ENCODE assay signal across 22 cellular contexts in genomic region chr6:123016431-123017110, GRCh38. TPM values are rescaled to one million over a fixed set of nuclear protein-coding genes. Genes with fewer than 3 reads are reported as not detected.
DNase-seq lines count a peak whose midpoint lies in the region; ATAC-seq and TF ChIP-seq lines count a peak whose summit lies in the region.
"Had no signal": no experiment of that assay in that cellular context is flagged by ENCODE, and none has a peak within 500 bp of the region (broad histone marks: within the 10 kb centered on the region; RNA-seq: fewer than 3 reads in every experiment).

No MANE protein-coding gene starts in this region.

- no peak overlapping the region for H3K4me2 ChIP-seq in PC-9
- H3K4me2 ChIP-seq: BLaER1 treated with 17β-estradiol and CSF1 and Interleukin-3, amounts not matched to agents 10 nM and 100 nM had no signal

- H3K9me2 ChIP-seq in PC-9 (ENCODE audit: insufficient read depth) = 0 out of 2 replicates have a peak, but pooled peaks cover 4% of the 10 kb centered on the region

- H3F3A ChIP-seq in PC-9 (ENCODE audit: insufficient read depth, low read depth) = no peaks in the 10 kb centered on the region

- no peaks in the 10 kb centered on the region for H3K79me2 ChIP-seq in PC-9 (ENCODE audit: low read depth)

- no peak for TF ChIP-seq CTCF in PC-9 (conservative IDR thresholded peaks at IDR 0.05)

- H2AFZ ChIP-seq in PC-9 = peak overlapping the region; percentile 37; the same call in 1 of the 2 replicates

- H3K27me3 ChIP-seq in PC-9 (ENCODE audit: insufficient read depth, low read depth) = no peaks in the 10 kb centered on the region
- H3K27me3 ChIP-seq: BLaER1 treated with 17β-estradiol and CSF1 and Interleukin-3, amounts not matched to agents 10 nM and 100 nM; MG63; right atrium auricular region; tibial nerve had no signal

- H3K36me3 ChIP-seq in PC-9 (ENCODE audit: low read depth) = no peaks in the 10 kb centered on the region
- H3K36me3 ChIP-seq: BLaER1 treated with 17β-estradiol and CSF1 and Interleukin-3, amounts not matched to agents 10 nM and 100 nM; MG63; right atrium auricular region; tibial nerve had no signal

- no peaks in the 10 kb centered on the region for H4K20me1 ChIP-seq in PC-9 (ENCODE audit: insufficient read depth)
- H4K20me1 ChIP-seq: BLaER1 treated with 17β-estradiol and CSF1 and Interleukin-3, amounts not matched to agents 10 nM and 100 nM had no signal

- no TSS peak for BruUV-seq in PC-9 (replicated peaks; lab: Mats Ljungman, UMichigan)

- CTCF ChIA-PET in PC-9 (lab: Charles Lee) = no interaction called here

- DNase-seq in NCI-H2029 treated with DMSO at 0.1 percent for 48 hours (lab: John Stamatoyannopoulos, UW) (peak; percentile 8), NCI-H2029 (lab: John Stamatoyannopoulos, UW) (no peak), PC-9 (no peak), hippocampal formation (lab: John Stamatoyannopoulos, UW) (peak; percentile 32 to 56), left ventricle myocardium superior (no peak), NCI-H2196 treated with DMSO at 0.1 percent for 48 hours (lab: John Stamatoyannopoulos, UW; ENCODE audit: unreplicated experiment) (no peak)
- DNase-seq: activated CD4-positive, alpha-beta T cell treated with anti-CD3 and anti-CD28 coated beads, Interleukin-2, amount 50 U/mL, for 4 hours; activated naive CD4-positive, alpha-beta T cell treated with anti-CD3 and anti-CD28 coated beads, Interleukin-2, amount 10 ng/mL, durations not matched to agents 7 days and 5 days; cortex of kidney; DMS153; left cardiac atrium; MG63; mucosa of descending colon; NCI-H226 had no signal

- no peak overlapping the region for H3K27ac ChIP-seq in PC-9
- H3K27ac ChIP-seq in temporal lobe (ENCODE audit: low read depth, low read length) = peak overlapping the region; percentile 23
- H3K27ac ChIP-seq: BLaER1 treated with 17β-estradiol and CSF1 and Interleukin-3, amounts not matched to agents 10 nM and 100 nM; right atrium auricular region; tibial nerve had no signal

- H3K9me3 ChIP-seq in PC-9 (ENCODE audit: insufficient read depth, low read depth) = no peaks in the 10 kb centered on the region
- H3K9me3 ChIP-seq: BLaER1 treated with 17β-estradiol and CSF1 and Interleukin-3, amounts not matched to agents 10 nM and 100 nM; MG63; mucosa of descending colon; right atrium auricular region; tibial nerve had no signal

- POLR2A ChIA-PET in PC-9 (lab: Charles Lee; ENCODE audit: unreplicated experiment) = no interaction called here

- H3K4me3 ChIP-seq in PC-9 = no peak overlapping the region
- H3K4me3 ChIP-seq: BLaER1 treated with 17β-estradiol and CSF1 and Interleukin-3, amounts not matched to agents 10 nM and 100 nM; MG63; mucosa of descending colon; right atrium auricular region; tibial nerve had no signal

- no peak for ATAC-seq in HG02938 (IDR thresholded peaks at IDR 0.05; ENCODE audit: unreplicated experiment)
- ATAC-seq in left ventricle myocardium superior = no peak
- ATAC-seq: left cardiac atrium, mucosa of descending colon had no signal

- H3K4me1 ChIP-seq in PC-9 (replicated peaks; ENCODE audit: insufficient read depth) = no peaks in the 10 kb centered on the region
- H3K4me1 ChIP-seq: BLaER1 treated with 17β-estradiol and CSF1 and Interleukin-3, amounts not matched to agents 10 nM and 100 nM; right atrium auricular region had no signal

- intact Hi-C loops in PC-9 (cut with micrococcal nuclease; ENCODE audit: unreplicated experiment) = no loop called here
- intact Hi-C loops in left ventricle myocardium superior (cut with micrococcal nuclease) = no loop called here

RNA-seq across cellular contexts. Expression of gene CLVS2, which starts 20.5 kb away (rescaled TPM):
- total RNA-seq in PC-9 (2021) = not detected in 2 replicates
- total RNA-seq in temporal lobe = 43.3 TPM
- 0.12 TPM for total RNA-seq in left ventricle myocardium superior
- total RNA-seq: A172, astrocyte, endothelial cell of umbilical vein, right atrium auricular region had no signal

Comparison
In these comparisons a context has a peak if more than half of its experiments do, and no peak if none do; other contexts are left out.
1. DNase-seq: peak in NCI-H2029 treated with DMSO at 0.1 percent for 48 hours (single experiment) and hippocampal formation (2 of 2); none in NCI-H2029 (single experiment), PC-9 (0 of 2), left ventricle myocardium superior (single experiment) and NCI-H2196 treated with DMSO at 0.1 percent for 48 hours (single experiment).
2. RNA of gene CLVS2, which starts 20.5 kb away (total RNA-seq): 43.3 TPM in temporal lobe (single experiment); 0.12 TPM in left ventricle myocardium superior (single experiment) and not detected in PC-9; every median in the first group is over 10 times any median in the second.